In genomic region chr2:61689526-61689925, GRCh38 we compare ENCODE assay signal across 2 cellular contexts.
TF ChIP-seq lines count a peak whose summit lies in the region.

No MANE protein-coding gene starts in this region.

TF ChIP-seq in IMR-90, 13 proteins besides CTCF, POLR2A, EP300 and RAD21:
- TF ChIP-seq NFE2L2 (IDR thresholded peaks at IDR 0.05; ENCODE audit: low read depth, low read length) (no peak), CHD1 (IDR thresholded peaks at IDR 0.05; ENCODE audit: low read depth, low read length) (no peak), FOS (IDR thresholded peaks at IDR 0.05; ENCODE audit: low read depth, low read length) (no peak), BHLHE40 (IDR thresholded peaks at IDR 0.05; ENCODE audit: low read depth, low read length) (no peak), CEBPB (IDR thresholded peaks at IDR 0.05; ENCODE audit: low read depth, low read length) (no peak), USF2 (IDR thresholded peaks at IDR 0.05; ENCODE audit: low read depth, low read length) (no peak), MXI1 (IDR thresholded peaks at IDR 0.05; ENCODE audit: borderline replicate concordance, low read depth, low read length) (no peak), SMC3 (IDR thresholded peaks at IDR 0.05; ENCODE audit: low read depth, low read length) (no peak)

TF ChIP-seq in endothelial cell of umbilical vein, 7 proteins besides CTCF, POLR2A, EP300 and RAD21:
- TF ChIP-seq GATA2 (IDR thresholded peaks at IDR 0.05; ENCODE audit: insufficient read depth, insufficient read length, low read depth, low read length) (no peak), JUN (IDR thresholded peaks at IDR 0.05; ENCODE audit: borderline replicate concordance, insufficient read depth, insufficient read length, low read depth) (no peak), FOS (IDR thresholded peaks at IDR 0.05; ENCODE audit: borderline replicate concordance, insufficient read depth, low read length) (no peak), MYC (IDR thresholded peaks at IDR 0.05; ENCODE audit: low read depth, low read length) (no peak), POLR2AphosphoS5 (IDR thresholded peaks at IDR 0.05; ENCODE audit: insufficient read depth, low read depth, low read length) (no peak), EZH2 (IDR thresholded peaks at IDR 0.05; ENCODE audit: borderline replicate concordance, low read depth, low read length, severe bottlenecking) (no peak)
